Comparison of ENCODE assay signal across 18 cellular contexts in genomic region chr14:106808458-106808857, GRCh38.
"Had no signal": no experiment of that assay in that cellular context is flagged by ENCODE, and none has a peak within 500 bp of the region (broad histone marks: within the 10 kb centered on the region; RNA-seq: fewer than 3 reads in every experiment).

No MANE protein-coding gene starts in this region.

- H2AFZ ChIP-seq: hepatocyte, neural progenitor cell had no signal

- ATAC-seq: gastrocnemius medialis; heart left ventricle; left lung; naive thymus-derived CD4-positive, alpha-beta T cell; stimulated activated naive B cell treated with anti-CD40 and anti-IgM and Interleukin-4, amounts not matched to agents 10 μg/mL and 1 μg/mL and 100 μg/mL, for 72 hours had no signal

- H3K4me3 ChIP-seq: gastrocnemius medialis, heart left ventricle, hepatocyte, left lung, neural progenitor cell, prostate gland, right atrium auricular region, skin epidermis, spleen, thoracic aorta, tibial nerve, upper lobe of left lung had no signal

- H3K27ac ChIP-seq: gastrocnemius medialis, heart left ventricle, hepatocyte, left lung, neural progenitor cell, prostate gland, right atrium auricular region, skin epidermis, spleen, thoracic aorta, tibial nerve, upper lobe of left lung had no signal

- H3K36me3 ChIP-seq: gastrocnemius medialis, heart left ventricle, left lung, neural progenitor cell, prostate gland, right atrium auricular region, spleen, thoracic aorta, tibial nerve, upper lobe of left lung had no signal

- H3K9ac ChIP-seq: neural progenitor cell had no signal

- H3K4me1 ChIP-seq: gastrocnemius medialis, heart left ventricle, left lung, neural progenitor cell, prostate gland, tibial nerve, upper lobe of left lung had no signal

- H3K27me3 ChIP-seq: gastrocnemius medialis, hepatocyte, neural progenitor cell, right atrium auricular region, tibial nerve, upper lobe of left lung had no signal

- H3K9me3 ChIP-seq: gastrocnemius medialis, heart left ventricle, left lung, prostate gland, right atrium auricular region, spleen, thoracic aorta, tibial nerve, upper lobe of left lung had no signal

- DNase-seq: cortex of kidney; foreskin fibroblast; gastrocnemius medialis; heart left ventricle; kidney; left lung; mesenchymal stem cell; naive thymus-derived CD4-positive, alpha-beta T cell; spleen; stimulated activated naive B cell treated with anti-CD40 and anti-IgM and Interleukin-4, amounts not matched to agents 10 μg/mL and 1 μg/mL and 100 μg/mL, for 72 hours; upper lobe of left lung had no signal

- H3K4me2 ChIP-seq: hepatocyte, neural progenitor cell had no signal

- H3K79me2 ChIP-seq: hepatocyte had no signal
